1 cellular context compared by ENCODE assay signal in genomic region chr6:106979435-106979884, GRCh38.
TF ChIP-seq lines count a peak whose summit lies in the region.

No MANE protein-coding gene starts in this region.

TF ChIP-seq in GM12878, 131 proteins besides CTCF, POLR2A, EP300 and RAD21 (continued from another document):
- TF ChIP-seq ZNF687 (IDR thresholded peaks at IDR 0.05), result no peak
- TF ChIP-seq E4F1 (IDR thresholded peaks at IDR 0.05; ENCODE audit: borderline replicate concordance, partially characterized antibody), result no peak
- no peak for TF ChIP-seq BCL11A (IDR thresholded peaks at IDR 0.05; ENCODE audit: low read depth, low read length)
- TF ChIP-seq SIX5 (IDR thresholded peaks at IDR 0.05; ENCODE audit: low read depth, low read length, severe bottlenecking), result peak; percentile 12
- TF ChIP-seq POLR2AphosphoS5 (IDR thresholded peaks at IDR 0.05; ENCODE audit: low read length), result no peak
